18 cellular contexts compared by ENCODE assay signal in genomic region chr2:76415821-76416220, GRCh38.
DNase-seq lines count a peak whose midpoint lies in the region; ATAC-seq, FAIRE-seq and TF ChIP-seq lines count a peak whose summit lies in the region.
"Had no signal": no experiment of that assay in that cellular context is flagged by ENCODE, and none has a peak within 500 bp of the region (broad histone marks: within the 10 kb centered on the region; RNA-seq: fewer than 3 reads in every experiment).

No MANE protein-coding gene starts in this region.

- no peaks in the 10 kb centered on the region for H3K36me3 Mint-ChIP-seq in activated T-helper 1 cell treated with anti-CD3 and anti-CD28 coated beads, Interleukin-12 subunit alpha, Interleukin-12 subunit beta, Interleukin-2, Interleukin-4 antibody, amounts not matched to agents 30 ng/mL and 10 ng/mL and 1 ng/mL, durations not matched to agents 14 hours and 24 hours and 36 hours (ENCODE audit: low read depth)
- H3K36me3 Mint-ChIP-seq: CD4-positive, CD25-positive, alpha-beta regulatory T cell had no signal

- H3K9me3 Mint-ChIP-seq in activated T-helper 1 cell treated with anti-CD3 and anti-CD28 coated beads, Interleukin-12 subunit alpha, Interleukin-12 subunit beta, Interleukin-2, Interleukin-4 antibody, amounts not matched to agents 30 ng/mL and 10 ng/mL and 1 ng/mL, durations not matched to agents 14 hours and 24 hours and 36 hours, result peaks cover 14% of the 10 kb centered on the region

- intact Hi-C loops in kidney (cut with DNase I) (no loop called here), prostate gland (cut with DNase I) (no loop called here)
- intact Hi-C loops in activated T-helper 1 cell treated with anti-CD3 and anti-CD28 coated beads, Interleukin-12 subunit alpha, Interleukin-12 subunit beta, Interleukin-2, Interleukin-4 antibody, amounts not matched to agents 30 ng/mL and 10 ng/mL and 1 ng/mL, durations not matched to agents 14 hours and 24 hours and 36 hours (cut with micrococcal nuclease), result no loop called here

- no peak overlapping the region for H3K4me3 Mint-ChIP-seq in activated T-helper 1 cell treated with anti-CD3 and anti-CD28 coated beads, Interleukin-12 subunit alpha, Interleukin-12 subunit beta, Interleukin-2, Interleukin-4 antibody, amounts not matched to agents 30 ng/mL and 10 ng/mL and 1 ng/mL, durations not matched to agents 14 hours and 24 hours and 36 hours
- H3K4me3 Mint-ChIP-seq: CD4-positive, CD25-positive, alpha-beta regulatory T cell had no signal

- WGBS in prostate gland, result 84% methylated on average over 7 of the region's 7 CpGs
- 82 to 84% methylated on average over 3 to 4 of the region's 7 CpGs for whole genome bisulfite sequencing in gastroesophageal sphincter (ENCODE audit: low coverage in 1 of 2), 2 donors

- no peaks in the 10 kb centered on the region for H3K4me1 Mint-ChIP-seq in activated T-helper 1 cell treated with anti-CD3 and anti-CD28 coated beads, Interleukin-12 subunit alpha, Interleukin-12 subunit beta, Interleukin-2, Interleukin-4 antibody, amounts not matched to agents 30 ng/mL and 10 ng/mL and 1 ng/mL, durations not matched to agents 14 hours and 24 hours and 36 hours (ENCODE audit: low read depth)
- H3K4me1 Mint-ChIP-seq: CD4-positive, CD25-positive, alpha-beta regulatory T cell had no signal

- peak; percentile 87 for ATAC-seq in GM19351 (IDR thresholded peaks at IDR 0.05; ENCODE audit: unreplicated experiment)
- peak; percentile 88 for ATAC-seq in HG03025 (IDR thresholded peaks at IDR 0.05; ENCODE audit: low FRiP score, unreplicated experiment)
- ATAC-seq in gastroesophageal sphincter, result no peak
- ATAC-seq: lower lobe of right lung, upper lobe of right lung had no signal

- no peak for FAIRE-seq in kidney (lab: Jason Lieb, UNC)
- FAIRE-seq: frontal cortex, H54 had no signal

- H3K36me3 ChIP-seq in kidney (ENCODE audit: control insufficient read depth in 1 of 2, insufficient read depth in 2 of 2, low read length in 2 of 2), result no peaks in the 10 kb centered on the region
- no peaks in the 10 kb centered on the region for H3K36me3 ChIP-seq in prostate gland
- H3K36me3 ChIP-seq in gastroesophageal sphincter, result no peaks in the 10 kb centered on the region
- H3K36me3 ChIP-seq: lower lobe of right lung, upper lobe of right lung had no signal

- CTCF ChIA-PET in GM10248 (lab: Yijun Ruan, JAX), result no interaction called here

- DNase-seq in GM10248 (ENCODE audit: extremely low spot score), result peak; percentile 16
- DNase-seq in NOMO-1 treated with dmso at 0.1 percent for 144 hours (lab: John Stamatoyannopoulos, UW; ENCODE audit: unreplicated experiment), result peak; percentile 51
- DNase-seq in kidney, result no peak
- DNase-seq in activated T-helper 1 cell treated with anti-CD3 and anti-CD28 coated beads, Interleukin-12 subunit alpha, Interleukin-12 subunit beta, Interleukin-2, Interleukin-4 antibody, amounts not matched to agents 30 ng/mL and 10 ng/mL and 1 ng/mL, durations not matched to agents 14 hours and 24 hours and 36 hours (ENCODE audit: low spot score), result no peak
- DNase-seq in prostate gland (ENCODE audit: low spot score), result no peak
- DNase-seq: activated gamma-delta T cell; CD4-positive, CD25-positive, alpha-beta regulatory T cell; lower lobe of right lung; NCI-H2029; NCI-H526; small intestine; stimulated activated naive CD4-positive, alpha-beta T cell; upper lobe of right lung had no signal

- no peaks in the 10 kb centered on the region for H3K27me3 Mint-ChIP-seq in activated T-helper 1 cell treated with anti-CD3 and anti-CD28 coated beads, Interleukin-12 subunit alpha, Interleukin-12 subunit beta, Interleukin-2, Interleukin-4 antibody, amounts not matched to agents 30 ng/mL and 10 ng/mL and 1 ng/mL, durations not matched to agents 14 hours and 24 hours and 36 hours (ENCODE audit: insufficient read depth)
- H3K27me3 Mint-ChIP-seq: CD4-positive, CD25-positive, alpha-beta regulatory T cell had no signal

- no peak overlapping the region for H3K27ac Mint-ChIP-seq in activated T-helper 1 cell treated with anti-CD3 and anti-CD28 coated beads, Interleukin-12 subunit alpha, Interleukin-12 subunit beta, Interleukin-2, Interleukin-4 antibody, amounts not matched to agents 30 ng/mL and 10 ng/mL and 1 ng/mL, durations not matched to agents 14 hours and 24 hours and 36 hours
- H3K27ac Mint-ChIP-seq: CD4-positive, CD25-positive, alpha-beta regulatory T cell had no signal

- H3K4me3 ChIP-seq in kidney (ENCODE audit: low read length in 2 of 2), result no peak overlapping the region
- H3K4me3 ChIP-seq in prostate gland, result no peak overlapping the region
- no peak overlapping the region for H3K4me3 ChIP-seq in gastroesophageal sphincter
- H3K4me3 ChIP-seq: lower lobe of right lung, upper lobe of right lung had no signal

- no peaks in the 10 kb centered on the region for H3K4me1 ChIP-seq in kidney (ENCODE audit: control insufficient read depth in 1 of 2, insufficient read depth in 1 of 2, low read depth in 1 of 2, low read length in 2 of 2)
- no peaks in the 10 kb centered on the region for H3K4me1 ChIP-seq in prostate gland (replicated peaks)
- no peaks in the 10 kb centered on the region for H3K4me1 ChIP-seq in gastroesophageal sphincter
- H3K4me1 ChIP-seq: lower lobe of right lung, upper lobe of right lung had no signal

- TF ChIP-seq POLR2A in prostate gland (IDR thresholded peaks at IDR 0.05), result no peak
- TF ChIP-seq POLR2A in gastroesophageal sphincter (IDR thresholded peaks at IDR 0.05), result no peak

- TF ChIP-seq EP300 in gastroesophageal sphincter (IDR thresholded peaks at IDR 0.05), result no peak

- TF ChIP-seq CTCF in GM10248 (IDR thresholded peaks at IDR 0.05; ENCODE audit: control extremely low read depth, extremely low read depth, low read depth, missing control alignments) (no peak), kidney (IDR thresholded peaks at IDR 0.05; ENCODE audit: borderline replicate concordance, extremely low read depth, insufficient read depth) (no peak), prostate gland (IDR thresholded peaks at IDR 0.05) (no peak), gastroesophageal sphincter (IDR thresholded peaks at IDR 0.05) (no peak)

- POLR2A ChIA-PET in GM10248 (lab: Yijun Ruan, JAX), result no interaction called here

- no peak overlapping the region for H3K9ac ChIP-seq in kidney (ENCODE audit: low read length in 2 of 2)

- H3K9me3 ChIP-seq in kidney (ENCODE audit: control insufficient read depth in 1 of 2, low read length in 2 of 2), result no peaks in the 10 kb centered on the region
- H3K9me3 ChIP-seq in prostate gland, result no peaks in the 10 kb centered on the region
- no peaks in the 10 kb centered on the region for H3K9me3 ChIP-seq in gastroesophageal sphincter
- H3K9me3 ChIP-seq: lower lobe of right lung, upper lobe of right lung had no signal

- H3K27me3 ChIP-seq in prostate gland (replicated peaks; ENCODE audit: insufficient read depth) (no peaks in the 10 kb centered on the region), gastroesophageal sphincter (no peaks in the 10 kb centered on the region)
- H3K27me3 ChIP-seq: upper lobe of right lung had no signal

- H3K27ac ChIP-seq in kidney (ENCODE audit: low read depth in 2 of 2, low read length in 2 of 2) (no peak overlapping the region), prostate gland (no peak overlapping the region), gastroesophageal sphincter (no peak overlapping the region)
- H3K27ac ChIP-seq: lower lobe of right lung, upper lobe of right lung had no signal

Comparison
In these comparisons a context has a peak if more than half of its experiments do, and no peak if none do; other contexts are left out.
1. DNase-seq: peak in GM10248 (single experiment) and NOMO-1 treated with dmso at 0.1 percent for 144 hours (single experiment); none in kidney (single experiment), activated T-helper 1 cell treated with anti-CD3 and anti-CD28 coated beads, Interleukin-12 subunit alpha, Interleukin-12 subunit beta, Interleukin-2, Interleukin-4 antibody, amounts not matched to agents 30 ng/mL and 10 ng/mL and 1 ng/mL, durations not matched to agents 14 hours and 24 hours and 36 hours (single experiment) and prostate gland (single experiment).